Comparison of ENCODE assay signal across 23 cellular contexts in genomic region chrX:153626863-153627674, GRCh38. TPM values are rescaled to one million over a fixed set of nuclear protein-coding genes. Genes with fewer than 3 reads are reported as not detected.
"Had no signal": no experiment of that assay in that cellular context is flagged by ENCODE, and none has a peak within 500 bp of the region (broad histone marks: within the 10 kb centered on the region; RNA-seq: fewer than 3 reads in every experiment).

No MANE protein-coding gene starts in this region.

- H3K27me3 Mint-ChIP-seq: activated CD8-positive, alpha-beta memory T cell treated with anti-CD3 and anti-CD28 coated beads, Interleukin-2, amount 10 ng/mL, durations not matched to agents 7 days and 5 days; activated CD8-positive, alpha-beta T cell treated with anti-CD3 and anti-CD28 coated beads for 36 hours had no signal

- H3K36me3 Mint-ChIP-seq: activated naive CD4-positive, alpha-beta T cell treated with anti-CD3 and anti-CD28 coated beads, Interleukin-2, amount 50 U/mL, for 72 hours; natural killer cell had no signal

- H3K36me3 ChIP-seq: ascending aorta, brain microvascular endothelial cell, esophagus squamous epithelium, gastrocnemius medialis, right atrium auricular region, tibial artery had no signal

- H3K9me3 ChIP-seq: esophagus squamous epithelium, gastrocnemius medialis, psoas muscle had no signal

- H3K4me1 ChIP-seq: ascending aorta, esophagus squamous epithelium, gastrocnemius medialis, psoas muscle, right atrium auricular region, tibial artery had no signal

- ATAC-seq: activated CD8-positive, alpha-beta memory T cell treated with anti-CD3 and anti-CD28 coated beads, Interleukin-2, amount 10 ng/mL, durations not matched to agents 7 days and 5 days; activated CD8-positive, alpha-beta T cell treated with anti-CD3 and anti-CD28 coated beads for 36 hours; activated naive CD4-positive, alpha-beta T cell treated with anti-CD3 and anti-CD28 coated beads, Interleukin-2, amount 50 U/mL, for 72 hours; gastrocnemius medialis; natural killer cell; psoas muscle; T-helper 17 cell had no signal

- H3K9me3 Mint-ChIP-seq: activated CD4-positive, alpha-beta T cell treated with anti-CD3 and anti-CD28 coated beads, Interleukin-2, amount 10 ng/mL, durations not matched to agents 7 days and 5 days; activated naive CD4-positive, alpha-beta T cell treated with anti-CD3 and anti-CD28 coated beads, Interleukin-2, amount 50 U/mL, for 72 hours; central memory CD8-positive, alpha-beta T cell; natural killer cell; stimulated activated naive CD8-positive, alpha-beta T cell treated with anti-CD3 and anti-CD28 coated beads, Interleukin-15, Interleukin-2, amounts not matched to agents 100 ng/mL and 50 ng/mL, for 24 hours had no signal

- H3K27ac Mint-ChIP-seq: activated CD4-positive, alpha-beta T cell treated with anti-CD3 and anti-CD28 coated beads, Interleukin-2, amount 10 ng/mL, durations not matched to agents 7 days and 5 days; activated CD8-positive, alpha-beta memory T cell treated with anti-CD3 and anti-CD28 coated beads, Interleukin-2, amount 10 ng/mL, durations not matched to agents 7 days and 5 days; activated CD8-positive, alpha-beta T cell treated with anti-CD3 and anti-CD28 coated beads for 36 hours; activated naive CD4-positive, alpha-beta T cell treated with anti-CD3 and anti-CD28 coated beads, Interleukin-2, amount 50 U/mL, for 72 hours; endodermal cell; natural killer cell; stimulated activated naive CD8-positive, alpha-beta T cell treated with anti-CD3 and anti-CD28 coated beads, Interleukin-15, Interleukin-2, amounts not matched to agents 100 ng/mL and 50 ng/mL, for 24 hours; T-helper 17 cell had no signal

- DNase-seq: activated CD4-positive, alpha-beta T cell treated with anti-CD3 and anti-CD28 coated beads, Interleukin-2, amount 10 ng/mL, durations not matched to agents 7 days and 5 days; activated CD8-positive, alpha-beta memory T cell treated with anti-CD3 and anti-CD28 coated beads, Interleukin-2, amount 10 ng/mL, durations not matched to agents 7 days and 5 days; activated CD8-positive, alpha-beta T cell treated with anti-CD3 and anti-CD28 coated beads for 36 hours; activated T-cell treated with anti-CD3 and anti-CD28 coated beads for 4 hours; brain microvascular endothelial cell; endodermal cell; esophagus squamous epithelium; gastrocnemius medialis; midbrain; natural killer cell; stimulated activated CD4-positive, alpha-beta T cell treated with anti-CD3 and anti-CD28 coated beads, Interleukin-1b, Interleukin-23, amount 100 ng/mL, for 48 hours; SW 1271; T-helper 17 cell had no signal

- H3K27ac ChIP-seq: ascending aorta, brain microvascular endothelial cell, coronary artery, esophagus squamous epithelium, gastrocnemius medialis, psoas muscle, right atrium auricular region, tibial artery had no signal

- H3K4me1 Mint-ChIP-seq: activated CD4-positive, alpha-beta T cell treated with anti-CD3 and anti-CD28 coated beads, Interleukin-2, amount 10 ng/mL, durations not matched to agents 7 days and 5 days; activated CD8-positive, alpha-beta memory T cell treated with anti-CD3 and anti-CD28 coated beads, Interleukin-2, amount 10 ng/mL, durations not matched to agents 7 days and 5 days; central memory CD8-positive, alpha-beta T cell; endodermal cell; natural killer cell; T-helper 17 cell had no signal

- FAIRE-seq: urothelium cell line had no signal

- H3K4me3 Mint-ChIP-seq: activated CD4-positive, alpha-beta T cell treated with anti-CD3 and anti-CD28 coated beads, Interleukin-2, amount 10 ng/mL, durations not matched to agents 7 days and 5 days; activated CD8-positive, alpha-beta memory T cell treated with anti-CD3 and anti-CD28 coated beads, Interleukin-2, amount 10 ng/mL, durations not matched to agents 7 days and 5 days; activated CD8-positive, alpha-beta T cell treated with anti-CD3 and anti-CD28 coated beads for 36 hours; central memory CD8-positive, alpha-beta T cell; endodermal cell; natural killer cell; stimulated activated naive CD8-positive, alpha-beta T cell treated with anti-CD3 and anti-CD28 coated beads, Interleukin-15, Interleukin-2, amounts not matched to agents 100 ng/mL and 50 ng/mL, for 24 hours; T-helper 17 cell had no signal

- H3K4me3 ChIP-seq: ascending aorta, coronary artery, esophagus squamous epithelium, gastrocnemius medialis, psoas muscle, right atrium auricular region, tibial artery had no signal

- H3K27me3 ChIP-seq: ascending aorta, brain microvascular endothelial cell, right atrium auricular region had no signal

RNA-seq across cellular contexts. Expression of gene DUSP9, which starts 19.9 kb away (rescaled TPM):
- total RNA-seq: activated CD4-positive, alpha-beta T cell treated with anti-CD3 and anti-CD28 coated beads, Interleukin-2, amount 10 ng/mL, durations not matched to agents 7 days and 5 days; ascending aorta; gastrocnemius medialis; natural killer cell; psoas muscle; right atrium auricular region; T-helper 17 cell had no signal
- polyA plus RNA-seq: psoas muscle had no signal

RNA-seq across cellular contexts. Expression of gene PNCK, which starts 46.5 kb away (rescaled TPM):
- total RNA-seq: activated CD4-positive, alpha-beta T cell treated with anti-CD3 and anti-CD28 coated beads, Interleukin-2, amount 10 ng/mL, durations not matched to agents 7 days and 5 days; activated CD8-positive, alpha-beta memory T cell treated with anti-CD3 and anti-CD28 coated beads, Interleukin-2, amount 10 ng/mL, durations not matched to agents 7 days and 5 days; lung microvascular endothelial cell had no signal
